In the genomic region with DNA sequence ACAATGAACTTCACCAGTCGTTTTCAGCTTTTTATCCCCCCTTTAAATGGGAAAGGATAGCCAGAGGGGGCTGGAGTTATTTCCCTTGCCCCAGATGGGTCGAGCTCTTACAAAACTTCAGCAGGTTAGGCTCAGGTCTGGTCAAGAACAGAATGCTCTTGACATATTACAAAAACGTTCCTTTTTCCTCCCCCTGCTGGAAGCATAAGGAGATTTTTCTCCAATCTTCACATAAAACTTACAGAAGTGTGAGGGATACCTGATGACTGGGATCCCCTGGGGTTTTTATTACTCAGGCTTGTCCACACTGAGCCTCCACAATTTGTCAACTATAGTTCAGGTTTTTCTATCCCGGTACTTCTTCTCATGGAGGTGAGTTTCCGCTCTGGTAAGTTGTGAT, we compare ENCODE assay signal across 11 cellular contexts.
A peak's percentile ranks its signal among the peaks of the same experiment; 100 is the strongest.
DNase-seq lines count a peak whose midpoint lies in the region; ATAC-seq and TF ChIP-seq lines count a peak whose summit lies in the region.
"Had no signal": no experiment of that assay in that cellular context is flagged by ENCODE, and none has a peak within 500 bp of the region (broad histone marks: within the 10 kb centered on the region; RNA-seq: fewer than 3 reads in every experiment).

No MANE protein-coding gene starts in this region.

- dilution Hi-C loops in mammary epithelial cell (cut with HindIII; ENCODE audit: low sequenced_read_pairs), result no loop called here

- H3K36me3 ChIP-seq in mammary epithelial cell (ENCODE audit: insufficient read depth, low read length) (no peaks in the 10 kb centered on the region), osteoblast (ENCODE audit: insufficient read depth, low read length) (no peaks in the 10 kb centered on the region)
- H3K36me3 ChIP-seq: spleen had no signal

- H3K9me3 ChIP-seq in mammary epithelial cell (replicated peaks; ENCODE audit: insufficient read depth, low read length) (peaks cover 3% of the 10 kb centered on the region), osteoblast (ENCODE audit: low read depth, low read length) (peaks cover 2% of the 10 kb centered on the region)

- peak; percentile 45 for DNase-seq in EH (ENCODE audit: low read depth)
- peak; percentile 26 to 27 for DNase-seq in Kasumi-1 (lab: John Stamatoyannopoulos, UW)
- peak; percentile 73 for DNase-seq in mammary epithelial cell
- DNase-seq in osteoblast (ENCODE audit: insufficient read length, low spot score, missing footprints), result peak; percentile 21
- no peak for DNase-seq in G401 (ENCODE audit: low spot score)
- no peak for DNase-seq in activated naive CD4-positive, alpha-beta T cell treated with anti-CD3 and anti-CD28 coated beads, Interleukin-2, amount 50 U/mL, for 72 hours (ENCODE audit: low spot score in 2 of 2)
- DNase-seq: NCI-H2171 treated with DMSO at 0.1 percent for 48 hours, spleen, T1000 had no signal

- TF ChIP-seq CTCF in mammary epithelial cell (conservative IDR thresholded peaks at IDR 0.05 in 1 of 2, IDR thresholded peaks at IDR 0.05 in 1 of 2; ENCODE audit: extremely low read depth in 1 of 2, insufficient read depth in 1 of 2, low read depth in 1 of 2, low read length in 2 of 2), result peak; percentile 18 to 44
- TF ChIP-seq CTCF in osteoblast (IDR thresholded peaks at IDR 0.05; ENCODE audit: extremely low read depth, low read depth, low read length), result peak; percentile 50

- H3K4me2 ChIP-seq in mammary epithelial cell (ENCODE audit: insufficient read depth, low read depth, low read length), result no peak overlapping the region
- H3K4me2 ChIP-seq in osteoblast (ENCODE audit: insufficient read depth, low read length), result no peak overlapping the region

- H3K9ac ChIP-seq in mammary epithelial cell (ENCODE audit: insufficient read depth, low read length), result no peak overlapping the region

- H4K20me1 ChIP-seq in mammary epithelial cell (ENCODE audit: insufficient read depth, low read length) (no peaks in the 10 kb centered on the region), osteoblast (ENCODE audit: insufficient read depth, low read length) (no peaks in the 10 kb centered on the region)

- H3K27ac ChIP-seq in mammary epithelial cell (ENCODE audit: insufficient read depth, low read depth, low read length), result peak overlapping the region; percentile 8
- H3K27ac ChIP-seq in osteoblast (ENCODE audit: low read depth, low read length), result no peak overlapping the region
- H3K27ac ChIP-seq: spleen had no signal

- H3K4me1 ChIP-seq in mammary epithelial cell (ENCODE audit: insufficient read depth, low read length) (peaks cover 24% of the 10 kb centered on the region), osteoblast (ENCODE audit: insufficient read depth, low read length) (peaks cover 10% of the 10 kb centered on the region)
- H3K4me1 ChIP-seq: spleen had no signal

- no peak overlapping the region for H3K27ac Mint-ChIP-seq in activated naive CD4-positive, alpha-beta T cell treated with anti-CD3 and anti-CD28 coated beads, Interleukin-2, amount 50 U/mL, for 72 hours
- H3K27ac Mint-ChIP-seq: activated naive CD4-positive, alpha-beta T cell treated with anti-CD3 and anti-CD28 coated beads, Interleukin-2, amount 50 U/mL, for 24 hours had no signal

- H3K79me2 ChIP-seq in mammary epithelial cell (ENCODE audit: insufficient read depth, low read length) (no peaks in the 10 kb centered on the region), osteoblast (ENCODE audit: insufficient read depth, low read length) (no peaks in the 10 kb centered on the region)

- H3K27me3 ChIP-seq in mammary epithelial cell (ENCODE audit: insufficient read depth, low read length) (no peaks in the 10 kb centered on the region), osteoblast (ENCODE audit: insufficient read depth, low read length) (peaks cover 4% of the 10 kb centered on the region)

- H3K9me3 Mint-ChIP-seq in activated naive CD4-positive, alpha-beta T cell treated with anti-CD3 and anti-CD28 coated beads, Interleukin-2, amount 50 U/mL, for 72 hours, result peaks cover 0 to 6% of the 10 kb centered on the region in 2 donors
- H3K9me3 Mint-ChIP-seq: activated naive CD4-positive, alpha-beta T cell treated with anti-CD3 and anti-CD28 coated beads, Interleukin-2, amount 50 U/mL, for 24 hours had no signal

- 63% methylated on average over 5 of the region's 5 CpGs for WGBS in mammary epithelial cell (ENCODE audit: low coverage, missing lambda C conversion rate)

- H3K4me3 ChIP-seq in mammary epithelial cell (replicated peaks in 1 of 3; ENCODE audit: insufficient read depth in 1 of 3, low read depth in 2 of 3, low read length in 3 of 3), result no peak overlapping the region
- H3K4me3 ChIP-seq in osteoblast (ENCODE audit: insufficient read depth, low read length), result no peak overlapping the region
- H3K4me3 ChIP-seq: spleen had no signal

- BruUV-seq in mammary epithelial cell (replicated peaks; lab: Mats Ljungman, UMichigan), result no TSS peak

- CTCF ChIA-PET in mammary epithelial cell (lab: Charles Lee; ENCODE audit: low non-redundant PET), result no interaction called here

- ATAC-seq in HG02973 (IDR thresholded peaks at IDR 0.05; ENCODE audit: unreplicated experiment), result no peak
- ATAC-seq in activated naive CD4-positive, alpha-beta T cell treated with anti-CD3 and anti-CD28 coated beads, Interleukin-2, amount 50 U/mL, for 72 hours, result no peak

- H3K36me3 Mint-ChIP-seq in activated naive CD4-positive, alpha-beta T cell treated with anti-CD3 and anti-CD28 coated beads, Interleukin-2, amount 50 U/mL, for 72 hours, result peaks cover 0 to 5% of the 10 kb centered on the region in 2 donors
- H3K36me3 Mint-ChIP-seq: activated naive CD4-positive, alpha-beta T cell treated with anti-CD3 and anti-CD28 coated beads, Interleukin-2, amount 50 U/mL, for 24 hours had no signal

- in situ Hi-C loops in mammary epithelial cell (cut with MboI; ENCODE audit: low sequenced_read_pairs in 2 of 2), result no loop called here
- in situ Hi-C loops in G401 (cut with HindIII; ENCODE audit: low sequenced_read_pairs), result no loop called here

- H2AFZ ChIP-seq in mammary epithelial cell (ENCODE audit: low read depth, low read length) (peak overlapping the region; percentile 17), osteoblast (ENCODE audit: low read length) (no peak overlapping the region)

- intact Hi-C loops in mammary epithelial cell (cut with micrococcal nuclease), result loop anchor here (1.0 kb wide), 1 partner anchor 69 kb away; no protein-coding TSS in a partner anchor

Comparison
In these comparisons a context has a peak if more than half of its experiments do, and no peak if none do; other contexts are left out.
1. DNase-seq: peak in EH (single experiment), Kasumi-1 (2 of 2), mammary epithelial cell (single experiment) and osteoblast (single experiment); none in G401 (single experiment) and activated naive CD4-positive, alpha-beta T cell treated with anti-CD3 and anti-CD28 coated beads, Interleukin-2, amount 50 U/mL, for 72 hours (0 of 2).